In genomic region chrX:133698298-133698697, GRCh38 we compare ENCODE assay signal across 16 cellular contexts.
DNase-seq lines count a peak whose midpoint lies in the region; TF ChIP-seq lines count a peak whose summit lies in the region.
"Had no signal": no experiment of that assay in that cellular context is flagged by ENCODE, and none has a peak within 500 bp of the region (broad histone marks: within the 10 kb centered on the region; RNA-seq: fewer than 3 reads in every experiment).

No MANE protein-coding gene starts in this region.

- peaks cover 0 to 6% (median 0%) of the 10 kb centered on the region in 3 donors for H3K27me3 Mint-ChIP-seq in CD14-positive monocyte (ENCODE audit: low read depth in 3 of 3)
- H3K27me3 Mint-ChIP-seq: activated naive CD4-positive, alpha-beta T cell treated with anti-CD3 and anti-CD28 coated beads, Interleukin-2, amount 10 ng/mL, durations not matched to agents 7 days and 5 days; CD4-positive, alpha-beta T cell; stimulated activated naive CD8-positive, alpha-beta T cell treated with anti-CD3 and anti-CD28 coated beads, Interleukin-15, amount 100 ng/mL, for 72 hours had no signal

- H3K27ac ChIP-seq in AG04450 (ENCODE audit: low read depth, low read length), result no peak overlapping the region
- H3K27ac ChIP-seq in HEK293 (ENCODE audit: extremely low read depth, low read depth, low read length), result no peak overlapping the region

- H3K9me3 ChIP-seq in AG04450 (ENCODE audit: control insufficient read depth, insufficient read depth, low read length) (no peaks in the 10 kb centered on the region), HEK293 (ENCODE audit: control insufficient read depth, insufficient read depth, low read depth, low read length) (no peaks in the 10 kb centered on the region)

- H3K27me3 ChIP-seq in AG04450 (ENCODE audit: control insufficient read depth, insufficient read depth, low read length) (no peaks in the 10 kb centered on the region), kidney epithelial cell (ENCODE audit: control insufficient read depth, insufficient read depth, low read length) (no peaks in the 10 kb centered on the region)

- no peaks in the 10 kb centered on the region for H3K4me1 Mint-ChIP-seq in CD14-positive monocyte
- H3K4me1 Mint-ChIP-seq: activated naive CD4-positive, alpha-beta T cell treated with anti-CD3 and anti-CD28 coated beads, Interleukin-2, amount 10 ng/mL, durations not matched to agents 7 days and 5 days; stimulated activated naive CD8-positive, alpha-beta T cell treated with anti-CD3 and anti-CD28 coated beads, Interleukin-15, amount 100 ng/mL, for 72 hours had no signal

- no peak overlapping the region for H3K4me3 ChIP-seq in AG04450 (ENCODE audit: low read depth, low read length)
- H3K4me3 ChIP-seq in HEK293 (ENCODE audit: low read depth, low read length), result no peak overlapping the region
- H3K4me3 ChIP-seq in kidney epithelial cell (ENCODE audit: low read depth, low read length), result no peak overlapping the region
- H3K4me3 ChIP-seq: GM12878 had no signal

- no peak overlapping the region for H3K27ac Mint-ChIP-seq in CD14-positive monocyte
- H3K27ac Mint-ChIP-seq: activated naive CD4-positive, alpha-beta T cell treated with anti-CD3 and anti-CD28 coated beads, Interleukin-2, amount 10 ng/mL, durations not matched to agents 7 days and 5 days; CD4-positive, alpha-beta T cell; stimulated activated naive CD8-positive, alpha-beta T cell treated with anti-CD3 and anti-CD28 coated beads, Interleukin-15, amount 100 ng/mL, for 72 hours had no signal

- intact Hi-C loops in CD14-positive monocyte (cut with micrococcal nuclease), result no loop called here

- CTCF ChIA-PET in AG04450 (lab: Charles Lee) (interaction anchor here (0.6 to 3.7 kb wide), 13 partner anchors 9 to 328 kb away, joined by 3 to 29 read pairs (median 7); no protein-coding TSS in a partner anchor), HEK293 (lab: Yijun Ruan, JAX) (interaction anchor here (0.6 to 3.2 kb wide), 15 partner anchors 10 to 799 kb away, joined by 3 to 22 read pairs (median 5); no protein-coding TSS in a partner anchor)

- DNase-seq in AG04450 (ENCODE audit: low read depth, low spot score) (peak; percentile 4), astrocyte of the hippocampus (ENCODE audit: low read depth, low spot score) (peak; percentile 50), kidney epithelial cell (ENCODE audit: low read depth) (no peak), CD1c-positive myeloid dendritic cell (ENCODE audit: extremely low spot score) (no peak), GM20000 (ENCODE audit: low spot score) (no peak), NCI-H1436 (lab: John Stamatoyannopoulos, UW) (no peak), CD14-positive monocyte (ENCODE audit: low spot score) (no peak)
- DNase-seq: activated CD4-positive, alpha-beta T cell treated with anti-CD3 and anti-CD28 coated beads for 1 hour; activated naive CD4-positive, alpha-beta T cell treated with anti-CD3 and anti-CD28 coated beads, Interleukin-2, amount 10 ng/mL, durations not matched to agents 7 days and 5 days; CD4-positive, alpha-beta T cell; erythroblast; NCI-H1048; RPMI8226; stimulated activated naive CD8-positive, alpha-beta T cell treated with anti-CD3 and anti-CD28 coated beads, Interleukin-15, amount 100 ng/mL, for 72 hours had no signal

- no peak overlapping the region for H3K4me3 Mint-ChIP-seq in CD14-positive monocyte
- H3K4me3 Mint-ChIP-seq: activated naive CD4-positive, alpha-beta T cell treated with anti-CD3 and anti-CD28 coated beads, Interleukin-2, amount 10 ng/mL, durations not matched to agents 7 days and 5 days; CD4-positive, alpha-beta T cell; stimulated activated naive CD8-positive, alpha-beta T cell treated with anti-CD3 and anti-CD28 coated beads, Interleukin-15, amount 100 ng/mL, for 72 hours had no signal

- no peaks in the 10 kb centered on the region for H3K36me3 ChIP-seq in HEK293 (ENCODE audit: control insufficient read depth in 2 of 2, insufficient read depth in 1 of 2, low read length in 2 of 2)
- no peaks in the 10 kb centered on the region for H3K36me3 ChIP-seq in kidney epithelial cell (ENCODE audit: control insufficient read depth, insufficient read depth, low read length)

- peaks cover 0 to 2% (median 1%) of the 10 kb centered on the region in 7 donors for H3K9me3 Mint-ChIP-seq in CD14-positive monocyte
- H3K9me3 Mint-ChIP-seq: activated naive CD4-positive, alpha-beta T cell treated with anti-CD3 and anti-CD28 coated beads, Interleukin-2, amount 10 ng/mL, durations not matched to agents 7 days and 5 days; CD4-positive, alpha-beta T cell had no signal

- POLR2A ChIA-PET in AG04450 (lab: Yijun Ruan, JAX) (no interaction called here), HEK293 (lab: Yijun Ruan, JAX) (no interaction called here)

- H3K4me1 ChIP-seq in HEK293 (ENCODE audit: control insufficient read depth, insufficient read depth, low read length), result 0 out of 2 replicates have a peak, but pooled peaks cover 3% of the 10 kb centered on the region

- peak; percentile 33 for TF ChIP-seq CTCF in AG04450 (IDR thresholded peaks at IDR 0.05; ENCODE audit: low read depth, low read length)
- TF ChIP-seq CTCF in HEK293 (tag by site-specific recombination; IDR thresholded peaks at IDR 0.05), result no peak
- peak; percentile 4 for TF ChIP-seq CTCF in kidney epithelial cell (IDR thresholded peaks at IDR 0.05; ENCODE audit: insufficient read depth, low read length, poor library complexity, severe bottlenecking)
- no peak for TF ChIP-seq CTCF in GM20000 (IDR thresholded peaks at IDR 0.05; ENCODE audit: extremely low read depth, missing control alignments)
- TF ChIP-seq CTCF in CD14-positive monocyte (IDR thresholded peaks at IDR 0.05), result no peak

- H3K36me3 Mint-ChIP-seq in CD14-positive monocyte, result no peaks in the 10 kb centered on the region
- H3K36me3 Mint-ChIP-seq: activated naive CD4-positive, alpha-beta T cell treated with anti-CD3 and anti-CD28 coated beads, Interleukin-2, amount 10 ng/mL, durations not matched to agents 7 days and 5 days had no signal

TF ChIP-seq in HEK293, 187 proteins besides CTCF, POLR2A, EP300 and RAD21 (continues in another document):
- 0 out of 2 replicates have a peak, but pooled peaks have one; percentile 33 for TF ChIP-seq SCRT2 (tag by site-specific recombination; IDR thresholded peaks at IDR 0.05)
- peak; percentile 92 for TF ChIP-seq GLIS1 (tag by site-specific recombination; IDR thresholded peaks at IDR 0.05)
- TF ChIP-seq ZNF791 (tag by site-specific recombination; IDR thresholded peaks at IDR 0.05), result no peak
- peak; percentile 46 for TF ChIP-seq ZNF654 (tag by site-specific recombination; IDR thresholded peaks at IDR 0.05; ENCODE audit: low read depth)
- TF ChIP-seq ZXDB (tag by site-specific recombination; IDR thresholded peaks at IDR 0.05), result no peak
- no peak for TF ChIP-seq REST (tag by site-specific recombination; IDR thresholded peaks at IDR 0.05)
- TF ChIP-seq ZBTB11 (tag by site-specific recombination; conservative IDR thresholded peaks at IDR 0.05; ENCODE audit: low read depth), result no peak

Comparison
In these comparisons a context has a peak if more than half of its experiments do, and no peak if none do; other contexts are left out.
1. DNase-seq: peak in AG04450 (single experiment) and astrocyte of the hippocampus (single experiment); none in kidney epithelial cell (single experiment), CD1c-positive myeloid dendritic cell (single experiment), GM20000 (single experiment), NCI-H1436 (single experiment) and CD14-positive monocyte (single experiment).
2. CTCF ChIP-seq: peak in AG04450 (single experiment) and kidney epithelial cell (single experiment); none in HEK293 (single experiment), GM20000 (single experiment) and CD14-positive monocyte (single experiment).